ENCODE assay signal across 8 cellular contexts in the genomic region with DNA sequence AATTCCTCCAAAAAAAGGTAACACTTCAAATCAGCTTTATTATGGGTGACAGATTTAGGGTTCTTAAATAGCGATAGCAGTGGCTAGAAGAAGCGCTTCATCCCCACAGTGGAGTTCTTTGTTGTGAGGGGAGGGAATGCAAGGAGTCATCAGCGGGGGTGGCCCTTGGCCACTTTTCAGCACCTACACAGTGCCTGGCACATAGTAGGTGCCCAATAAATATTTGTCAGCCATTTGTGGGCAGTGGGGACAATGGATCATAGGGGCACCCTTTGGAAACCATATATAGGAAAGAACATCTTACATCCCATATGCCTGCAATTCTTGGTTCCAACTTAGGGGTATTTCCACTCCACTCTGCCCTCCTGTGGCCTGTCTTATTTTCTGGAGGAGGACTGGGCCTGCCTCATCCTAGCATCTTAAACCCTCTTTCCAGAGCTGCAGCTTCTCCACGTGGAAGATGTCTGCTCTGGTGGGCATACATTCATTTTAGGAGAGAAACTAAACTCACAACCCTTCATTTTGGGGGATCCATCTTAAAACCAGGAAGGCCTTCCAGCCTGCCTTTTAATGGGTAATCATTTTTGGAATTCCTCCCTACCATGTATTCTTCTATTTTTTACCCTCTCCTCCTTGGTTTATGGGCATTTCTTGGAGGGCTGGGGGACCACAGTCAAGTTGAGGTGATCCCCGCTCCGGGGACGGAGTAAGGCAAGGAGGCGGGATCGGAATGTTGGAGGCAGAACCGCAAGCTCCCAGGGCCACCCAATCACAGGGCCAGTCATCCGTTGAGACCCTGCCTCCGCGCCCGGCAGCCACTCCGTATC. TPM values are rescaled to one million over a fixed set of nuclear protein-coding genes. Genes with fewer than 3 reads are reported as not detected.
A peak's percentile ranks its signal among the peaks of the same experiment; 100 is the strongest.
DNase-seq lines count a peak whose midpoint lies in the region; ATAC-seq, FAIRE-seq and TF ChIP-seq lines count a peak whose summit lies in the region.

No MANE protein-coding gene starts in this region.

- H3K36me3 ChIP-seq in astrocyte (ENCODE audit: insufficient read depth, low read length) (no peaks in the 10 kb centered on the region), keratinocyte (ENCODE audit: control insufficient read depth in 2 of 2, extremely low read depth in 1 of 2, insufficient read depth in 2 of 2, low read length in 2 of 2) (no peaks in the 10 kb centered on the region)

- no peaks in the 10 kb centered on the region for H3K36me3 Mint-ChIP-seq in astrocyte (ENCODE audit: low read depth, unreplicated experiment)
- no peaks in the 10 kb centered on the region for H3K36me3 Mint-ChIP-seq in stimulated activated naive CD8-positive, alpha-beta T cell treated with anti-CD3 and anti-CD28 coated beads, Interleukin-15, Interleukin-2, amounts not matched to agents 100 ng/mL and 50 ng/mL, for 24 hours (ENCODE audit: low read depth)

- H3K27me3 Mint-ChIP-seq in astrocyte (ENCODE audit: low read depth, unreplicated experiment) = no peaks in the 10 kb centered on the region
- no peaks in the 10 kb centered on the region for H3K27me3 Mint-ChIP-seq in stimulated activated naive CD8-positive, alpha-beta T cell treated with anti-CD3 and anti-CD28 coated beads, Interleukin-15, Interleukin-2, amounts not matched to agents 100 ng/mL and 50 ng/mL, for 24 hours

- peak overlapping the region; percentile 94 for H3K27ac Mint-ChIP-seq in astrocyte (ENCODE audit: unreplicated experiment)
- peak overlapping the region; percentile 95 for H3K27ac Mint-ChIP-seq in stimulated activated naive CD8-positive, alpha-beta T cell treated with anti-CD3 and anti-CD28 coated beads, Interleukin-15, Interleukin-2, amounts not matched to agents 100 ng/mL and 50 ng/mL, for 24 hours

- H2AFZ ChIP-seq in astrocyte (ENCODE audit: low read depth, low read length) (peak overlapping the region; percentile 50), keratinocyte (ENCODE audit: control insufficient read depth, low read length) (peak overlapping the region; percentile 14)

- H3K4me2 ChIP-seq in astrocyte (ENCODE audit: low read length) (peak overlapping the region; percentile 90), keratinocyte (ENCODE audit: control insufficient read depth, extremely low read depth, insufficient read depth, low read depth, low read length) (peak overlapping the region; percentile 75)

- H3K4me3 ChIP-seq in astrocyte (ENCODE audit: insufficient read depth, low read depth, low read length) (peak overlapping the region; percentile 55), keratinocyte (ENCODE audit: control insufficient read depth in 2 of 3, extremely low read depth in 1 of 3, insufficient read depth in 2 of 3, low read depth in 1 of 3, low read length in 3 of 3) (peak overlapping the region; percentile 28 to 73 (median 55))

- H3K79me2 ChIP-seq in astrocyte (ENCODE audit: insufficient read depth, low read length) (peaks cover 9% of the 10 kb centered on the region), keratinocyte (ENCODE audit: control insufficient read depth, insufficient read depth, low read length) (no peaks in the 10 kb centered on the region)

- peaks cover 21% of the 10 kb centered on the region for H3K4me1 Mint-ChIP-seq in astrocyte (ENCODE audit: low read depth, unreplicated experiment)
- peaks cover 51% of the 10 kb centered on the region for H3K4me1 Mint-ChIP-seq in stimulated activated naive CD8-positive, alpha-beta T cell treated with anti-CD3 and anti-CD28 coated beads, Interleukin-15, Interleukin-2, amounts not matched to agents 100 ng/mL and 50 ng/mL, for 24 hours (ENCODE audit: low read depth)

- H4K20me1 ChIP-seq in astrocyte (ENCODE audit: insufficient read depth, low read length) = no peaks in the 10 kb centered on the region
- no peaks in the 10 kb centered on the region for H4K20me1 ChIP-seq in keratinocyte (ENCODE audit: control insufficient read depth, extremely low read depth, insufficient read depth, low read length)

- TF ChIP-seq CTCF in D721Med (IDR thresholded peaks at IDR 0.05; ENCODE audit: insufficient read depth, missing control alignments) (peak; percentile 43), astrocyte (IDR thresholded peaks at IDR 0.05; ENCODE audit: insufficient read depth, low read depth, low read length) (peak; percentile 52), keratinocyte (optimal IDR thresholded peaks at IDR 0.05 in 1 of 3, IDR thresholded peaks at IDR 0.05 in 1 of 3, conservative IDR thresholded peaks at IDR 0.05 in 1 of 3; ENCODE audit: extremely low read depth in 1 of 3, insufficient read depth in 2 of 3, low read length in 3 of 3) (peak; percentile 54 to 76 (median 63))

- H3K9me3 ChIP-seq in astrocyte (ENCODE audit: insufficient read depth, low read depth, low read length) (no peaks in the 10 kb centered on the region), keratinocyte (ENCODE audit: control insufficient read depth, low read depth, low read length) (no peaks in the 10 kb centered on the region)

- H3K4me1 ChIP-seq in astrocyte (ENCODE audit: insufficient read depth, low read length) = peaks cover 29% of the 10 kb centered on the region
- H3K4me1 ChIP-seq in keratinocyte (ENCODE audit: control insufficient read depth, extremely low read depth, insufficient read depth, low read length) = peaks cover 30% of the 10 kb centered on the region

- no peaks in the 10 kb centered on the region for H3K9me3 Mint-ChIP-seq in astrocyte (ENCODE audit: unreplicated experiment)
- no peaks in the 10 kb centered on the region for H3K9me3 Mint-ChIP-seq in stimulated activated naive CD8-positive, alpha-beta T cell treated with anti-CD3 and anti-CD28 coated beads, Interleukin-15, Interleukin-2, amounts not matched to agents 100 ng/mL and 50 ng/mL, for 24 hours

- H3K4me3 Mint-ChIP-seq in astrocyte (ENCODE audit: unreplicated experiment) = peak overlapping the region; percentile 85
- peak overlapping the region; percentile 89 for H3K4me3 Mint-ChIP-seq in stimulated activated naive CD8-positive, alpha-beta T cell treated with anti-CD3 and anti-CD28 coated beads, Interleukin-15, Interleukin-2, amounts not matched to agents 100 ng/mL and 50 ng/mL, for 24 hours

- dilution Hi-C loops in keratinocyte (cut with MboI; ENCODE audit: extremely low pct_ligation_motif_present, low sequenced_read_pairs) = no loop called here

- DNase-seq in D721Med (ENCODE audit: insufficient read length, low spot score) (no peak), NCI-H69 (lab: John Stamatoyannopoulos, UW) (peak; percentile 71), astrocyte (ENCODE audit: low read depth) (peak; percentile 35), keratinocyte (ENCODE audit: low read depth, low spot score) (no peak), D341Med (ENCODE audit: low spot score) (no peak), NK-92 (lab: John Stamatoyannopoulos, UW; ENCODE audit: unreplicated experiment) (no peak)

- no peaks in the 10 kb centered on the region for H3K9me1 ChIP-seq in keratinocyte (ENCODE audit: control insufficient read depth, extremely low read depth, insufficient read depth, low read length)

- H3K27ac ChIP-seq in astrocyte (ENCODE audit: low read depth, low read length) = peak overlapping the region; percentile 87
- peak overlapping the region; percentile 66 for H3K27ac ChIP-seq in keratinocyte (ENCODE audit: control insufficient read depth, insufficient read depth, low read length)

- peak overlapping the region; percentile 86 for H3K9ac ChIP-seq in astrocyte (ENCODE audit: low read length)
- H3K9ac ChIP-seq in keratinocyte (ENCODE audit: control insufficient read depth, extremely low read depth, insufficient read depth, low read length) = peak overlapping the region; percentile 64

- peak; percentile 85 for ATAC-seq in GM19324 (IDR thresholded peaks at IDR 0.05; ENCODE audit: low FRiP score, unreplicated experiment)

- FAIRE-seq in D721Med (lab: Jason Lieb, UNC) = no peak
- FAIRE-seq in astrocyte (lab: Jason Lieb, UNC) = no peak
- FAIRE-seq in keratinocyte (lab: Jason Lieb, UNC) = peak; percentile 55

- no peaks in the 10 kb centered on the region for H3K27me3 ChIP-seq in astrocyte (ENCODE audit: insufficient read depth, low read length)
- no peaks in the 10 kb centered on the region for H3K27me3 ChIP-seq in keratinocyte (ENCODE audit: control insufficient read depth, extremely low read depth, insufficient read depth, low read length)

RNA-seq across cellular contexts. Expression of gene GPSM3, which starts 2.6 kb away (rescaled TPM):
- total RNA-seq in astrocyte = 9.6 and 10.2 TPM in 2 replicates
- 2.8 to 6.5 TPM (median 3.6 TPM) in 3 replicates for polyA plus RNA-seq in keratinocyte
- polyA plus RNA-seq in keratinocyte (2011; ENCODE audit: low read depth) = not detected
- 2.3 and 4.1 TPM in 2 replicates for polyA plus RNA-seq in keratinocyte (2011; cell fraction: cytosol; rRNA removed)
- polyA plus RNA-seq in keratinocyte (2011; cell fraction: nucleus; rRNA removed) = 1.7 and 2.1 TPM in 2 replicates
- polyA plus RNA-seq in keratinocyte (2012; ENCODE audit: low replicate concordance) = 0.39 and 7.2 TPM in 2 replicates
- polyA minus RNA-seq in keratinocyte = 1.6 to 9.5 TPM (median 3.2 TPM) in 3 replicates
- polyA minus RNA-seq in keratinocyte (2011; cell fraction: cytosol; rRNA and poly(A)+ RNA removed) = 2.9 TPM
- polyA minus RNA-seq in keratinocyte (2011; cell fraction: nucleus; rRNA and poly(A)+ RNA removed) = 0.42 TPM in 1 of 2 replicates, not detected in the other

RNA-seq across cellular contexts. Expression of gene PBX2, which starts 5.0 kb away (rescaled TPM):
- total RNA-seq in astrocyte = 80.7 and 83.7 TPM in 2 replicates
- polyA plus RNA-seq in keratinocyte = 43.5 to 54.9 TPM (median 44.0 TPM) in 3 replicates
- polyA plus RNA-seq in keratinocyte (2011; ENCODE audit: low read depth) = 8.7 TPM
- polyA plus RNA-seq in keratinocyte (2011; cell fraction: cytosol; rRNA removed) = 28.3 and 36.2 TPM in 2 replicates
- 89.5 and 101 TPM in 2 replicates for polyA plus RNA-seq in keratinocyte (2011; cell fraction: nucleus; rRNA removed)
- 19.5 and 38.4 TPM in 2 replicates for polyA plus RNA-seq in keratinocyte (2012; ENCODE audit: low replicate concordance)
- polyA minus RNA-seq in keratinocyte = 37.5 to 49.7 TPM (median 45.1 TPM) in 3 replicates
- polyA minus RNA-seq in keratinocyte (2011; cell fraction: cytosol; rRNA and poly(A)+ RNA removed) = 30.5 TPM
- polyA minus RNA-seq in keratinocyte (2011; cell fraction: nucleus; rRNA and poly(A)+ RNA removed) = 16.9 and 22.4 TPM in 2 replicates

RNA-seq across cellular contexts. Expression of gene AGER, which starts 11.0 kb away (rescaled TPM):
- total RNA-seq in astrocyte = 7.5 and 9.9 TPM in 2 replicates
- 2.0 to 2.4 TPM (median 2.4 TPM) in 3 replicates for polyA plus RNA-seq in keratinocyte
- polyA plus RNA-seq in keratinocyte (2011; ENCODE audit: low read depth) = 4.5 TPM
- 0.70 and 0.80 TPM in 2 replicates for polyA plus RNA-seq in keratinocyte (2011; cell fraction: cytosol; rRNA removed)
- polyA plus RNA-seq in keratinocyte (2011; cell fraction: nucleus; rRNA removed) = 7.7 and 8.1 TPM in 2 replicates
- 2.3 and 4.0 TPM in 2 replicates for polyA plus RNA-seq in keratinocyte (2012; ENCODE audit: low replicate concordance)
- polyA minus RNA-seq in keratinocyte = 0.33 to 1.3 TPM (median 0.56 TPM) in 3 replicates
- not detected for polyA minus RNA-seq in keratinocyte (2011; cell fraction: cytosol; rRNA and poly(A)+ RNA removed)
- 0.63 and 0.85 TPM in 2 replicates for polyA minus RNA-seq in keratinocyte (2011; cell fraction: nucleus; rRNA and poly(A)+ RNA removed)

RNA-seq across cellular contexts. Expression of gene RNF5, which starts 16.8 kb away (rescaled TPM):
- total RNA-seq in astrocyte = 59.0 and 60.0 TPM in 2 replicates
- 29.6 to 43.2 TPM (median 33.2 TPM) in 3 replicates for polyA plus RNA-seq in keratinocyte
- 2.9 TPM for polyA plus RNA-seq in keratinocyte (2011; ENCODE audit: low read depth)
- polyA plus RNA-seq in keratinocyte (2011; cell fraction: cytosol; rRNA removed) = 36.8 and 37.5 TPM in 2 replicates
- 15.3 and 17.9 TPM in 2 replicates for polyA plus RNA-seq in keratinocyte (2011; cell fraction: nucleus; rRNA removed)
- 35.1 and 39.4 TPM in 2 replicates for polyA plus RNA-seq in keratinocyte (2012; ENCODE audit: low replicate concordance)
- polyA minus RNA-seq in keratinocyte = 15.1 to 20.0 TPM (median 16.7 TPM) in 3 replicates
- 15.0 TPM for polyA minus RNA-seq in keratinocyte (2011; cell fraction: cytosol; rRNA and poly(A)+ RNA removed)
- polyA minus RNA-seq in keratinocyte (2011; cell fraction: nucleus; rRNA and poly(A)+ RNA removed) = 4.0 and 7.0 TPM in 2 replicates

RNA-seq across cellular contexts. Expression of gene AGPAT1, which starts 19.2 kb away (rescaled TPM):
- 94.8 and 98.1 TPM in 2 replicates for total RNA-seq in astrocyte
- polyA plus RNA-seq in keratinocyte = 46.4 to 85.1 TPM (median 54.7 TPM) in 3 replicates
- polyA plus RNA-seq in keratinocyte (2011; ENCODE audit: low read depth) = 2.9 TPM
- 85.0 and 105 TPM in 2 replicates for polyA plus RNA-seq in keratinocyte (2011; cell fraction: cytosol; rRNA removed)
- polyA plus RNA-seq in keratinocyte (2011; cell fraction: nucleus; rRNA removed) = 54.6 and 68.9 TPM in 2 replicates
- polyA plus RNA-seq in keratinocyte (2012; ENCODE audit: low replicate concordance) = 32.3 and 71.2 TPM in 2 replicates
- 94.8 to 190 TPM (median 128 TPM) in 3 replicates for polyA minus RNA-seq in keratinocyte
- 142 TPM for polyA minus RNA-seq in keratinocyte (2011; cell fraction: cytosol; rRNA and poly(A)+ RNA removed)
- polyA minus RNA-seq in keratinocyte (2011; cell fraction: nucleus; rRNA and poly(A)+ RNA removed) = 26.9 and 27.6 TPM in 2 replicates

Comparison
In these comparisons a context has a peak if more than half of its experiments do, and no peak if none do; other contexts are left out.
1. DNase-seq: peak in NCI-H69 (single experiment) and astrocyte (single experiment); none in D721Med (single experiment), keratinocyte (single experiment), D341Med (single experiment) and NK-92 (single experiment).
2. Peak in every context shown above with its lines, with median percentiles within 50 percentile points of each other: CTCF ChIP-seq.